In genomic region chr4:80419946-80420345, GRCh38 we compare ENCODE assay signal across 20 cellular contexts.
DNase-seq lines count a peak whose midpoint lies in the region; ATAC-seq and TF ChIP-seq lines count a peak whose summit lies in the region.
"Had no signal": no experiment of that assay in that cellular context is flagged by ENCODE, and none has a peak within 500 bp of the region (broad histone marks: within the 10 kb centered on the region; RNA-seq: fewer than 3 reads in every experiment).

No MANE protein-coding gene starts in this region.

- H3K4me2 ChIP-seq in DOHH2 (ENCODE audit: low read length): peak overlapping the region; percentile 17; the same call in 1 of the 2 replicates
- H3K4me2 ChIP-seq: KMS-11, SK-N-SH had no signal

- intact Hi-C loops in left ventricle myocardium inferior (cut with micrococcal nuclease): no loop called here

- H3K27ac ChIP-seq in DOHH2 (ENCODE audit: low read depth, low read length) (no peak overlapping the region), left ventricle myocardium inferior (replicated peaks) (no peak overlapping the region)
- H3K27ac ChIP-seq: KMS-11 had no signal

- no peak for DNase-seq in germinal center (ENCODE audit: low spot score)
- DNase-seq in left ventricle myocardium inferior: no peak
- DNase-seq: 8988T; BE2C; CD4-positive, alpha-beta T cell; H9; NCI-H1092 treated with DMSO at 0.1 percent for 48 hours; NCI-H187; NCI-H345; NK-92 treated with Interleukin-12 subunit alpha and Interleukin-12 subunit beta, amount 100 ng/mL, for 24 hours; SHP77; SK-N-SH; T-helper 1 cell had no signal

- no peaks in the 10 kb centered on the region for H3F3A ChIP-seq in DOHH2 (ENCODE audit: control insufficient read depth, insufficient read depth)

- H3K79me2 ChIP-seq in DOHH2 (ENCODE audit: control insufficient read depth, low read length): no peaks in the 10 kb centered on the region

- H3K4me3 ChIP-seq in DOHH2 (ENCODE audit: low read length): no peak overlapping the region
- no peak overlapping the region for H3K4me3 ChIP-seq in left ventricle myocardium inferior

- ATAC-seq in GM19324 (IDR thresholded peaks at IDR 0.05; ENCODE audit: low FRiP score, unreplicated experiment) (peak; percentile 45), GM21528 (IDR thresholded peaks at IDR 0.05; ENCODE audit: low FRiP score, unreplicated experiment) (peak; percentile 66), HG03432 (IDR thresholded peaks at IDR 0.05; ENCODE audit: unreplicated experiment) (peak; percentile 47), HG02981 (IDR thresholded peaks at IDR 0.05; ENCODE audit: unreplicated experiment) (no peak), HG03175 (IDR thresholded peaks at IDR 0.05; ENCODE audit: unreplicated experiment) (no peak)

- TF ChIP-seq CTCF in DOHH2 (IDR thresholded peaks at IDR 0.05; ENCODE audit: low read depth, low read length, poor library complexity, severe bottlenecking) (no peak), left ventricle myocardium inferior (IDR thresholded peaks at IDR 0.05; ENCODE audit: borderline replicate concordance) (no peak)

- H3K36me3 ChIP-seq in DOHH2 (ENCODE audit: control insufficient read depth, low read length) (no peaks in the 10 kb centered on the region), left ventricle myocardium inferior (no peaks in the 10 kb centered on the region)
- H3K36me3 ChIP-seq: BE2C had no signal

- H3K27me3 ChIP-seq in DOHH2 (ENCODE audit: control insufficient read depth, low read length) (no peaks in the 10 kb centered on the region), left ventricle myocardium inferior (ENCODE audit: low read depth) (no peaks in the 10 kb centered on the region)
- H3K27me3 ChIP-seq: BE2C had no signal

- peaks cover 15% of the 10 kb centered on the region for H3K4me1 ChIP-seq in DOHH2 (ENCODE audit: control insufficient read depth, low read length)
- no peaks in the 10 kb centered on the region for H3K4me1 ChIP-seq in left ventricle myocardium inferior
- H3K4me1 ChIP-seq: BE2C had no signal

- H3K9me2 ChIP-seq in DOHH2 (replicated peaks; ENCODE audit: control insufficient read depth, low read length): no peaks in the 10 kb centered on the region
- H3K9me2 ChIP-seq: SK-N-SH had no signal

- H4K20me1 ChIP-seq in DOHH2 (ENCODE audit: control insufficient read depth, insufficient read depth, low read depth, low read length): no peaks in the 10 kb centered on the region

- H3K9me3 ChIP-seq in DOHH2 (ENCODE audit: control insufficient read depth, insufficient read depth, low read length) (no peaks in the 10 kb centered on the region), left ventricle myocardium inferior (replicated peaks) (no peaks in the 10 kb centered on the region)
- H3K9me3 ChIP-seq: BE2C, SK-N-SH had no signal

Comparison
In these comparisons a context has a peak if more than half of its experiments do, and no peak if none do; other contexts are left out.
1. ATAC-seq: peak in GM19324 (single experiment), GM21528 (single experiment) and HG03432 (single experiment); none in HG02981 (single experiment) and HG03175 (single experiment).